In the genomic region with DNA sequence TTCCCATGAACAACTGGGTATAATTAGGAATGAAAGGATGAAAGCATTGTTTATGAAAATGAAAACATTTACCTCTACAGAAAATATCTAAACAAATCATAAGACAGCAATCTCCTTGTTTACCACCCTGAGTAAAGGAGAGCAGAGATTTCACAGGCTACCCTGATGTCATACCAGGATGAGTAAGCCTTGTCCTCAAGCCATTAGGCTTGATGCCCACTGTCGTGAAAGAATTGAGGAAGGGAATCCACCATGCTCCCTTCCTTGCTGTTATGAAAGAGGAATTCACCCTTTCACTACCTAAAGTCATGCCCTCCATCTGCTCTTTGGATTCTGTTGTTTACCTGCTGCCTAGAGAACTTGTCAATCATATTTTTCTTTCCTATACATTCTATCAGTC, we compare ENCODE assay signal across 20 cellular contexts.
DNase-seq lines count a peak whose midpoint lies in the region; ATAC-seq and TF ChIP-seq lines count a peak whose summit lies in the region.
"Had no signal": no experiment of that assay in that cellular context is flagged by ENCODE, and none has a peak within 500 bp of the region (broad histone marks: within the 10 kb centered on the region; RNA-seq: fewer than 3 reads in every experiment).

No MANE protein-coding gene starts in this region.

- H3K27ac Mint-ChIP-seq in stimulated activated effector memory CD8-positive, alpha-beta T cell treated with anti-CD3 and anti-CD28 coated beads, Interleukin-12 subunit alpha, Interleukin-12 subunit beta, amount 100 ng/mL, for 72 hours = no peak overlapping the region
- H3K27ac Mint-ChIP-seq: activated CD4-positive, alpha-beta T cell treated with anti-CD3 and anti-CD28 coated beads, Interleukin-2, amount 10 ng/mL, durations not matched to agents 24 days and 14 days; activated naive CD4-positive, alpha-beta T cell treated with anti-CD3 and anti-CD28 coated beads, Interleukin-2, amount 50 U/mL, for 72 hours had no signal

- ATAC-seq in HG02610 (IDR thresholded peaks at IDR 0.05; ENCODE audit: unreplicated experiment) = peak; percentile 74
- ATAC-seq in RWPE2 (ENCODE audit: low read depth) = 0 out of 3 replicates have a peak, but pooled peaks have one; percentile 41
- no peak for ATAC-seq in stimulated activated effector memory CD8-positive, alpha-beta T cell treated with anti-CD3 and anti-CD28 coated beads, Interleukin-12 subunit alpha, Interleukin-12 subunit beta, amount 100 ng/mL, for 72 hours
- ATAC-seq: activated naive CD4-positive, alpha-beta T cell treated with anti-CD3 and anti-CD28 coated beads, Interleukin-2, amount 50 U/mL, for 72 hours; HepG2; left lobe of liver had no signal

- H3K36me3 ChIP-seq in RWPE2 (ENCODE audit: low read depth) = no peaks in the 10 kb centered on the region

- no peak overlapping the region for H3K4me3 Mint-ChIP-seq in stimulated activated effector memory CD8-positive, alpha-beta T cell treated with anti-CD3 and anti-CD28 coated beads, Interleukin-12 subunit alpha, Interleukin-12 subunit beta, amount 100 ng/mL, for 72 hours
- H3K4me3 Mint-ChIP-seq: activated CD4-positive, alpha-beta T cell treated with anti-CD3 and anti-CD28 coated beads, Interleukin-2, amount 10 ng/mL, durations not matched to agents 24 days and 14 days had no signal

- DNase-seq in Daoy (ENCODE audit: low read depth) = peak; percentile 12
- no peak for DNase-seq in RWPE2 (ENCODE audit: low spot score)
- DNase-seq in fibroblast of villous mesenchyme (ENCODE audit: low read depth) = peak; percentile 12
- DNase-seq in HuH-7 (ENCODE audit: low spot score) = no peak
- DNase-seq in GDM1 (lab: John Stamatoyannopoulos, UW) = no peak
- DNase-seq in DMS153 treated with DMSO at 0.1 percent for 48 hours (lab: John Stamatoyannopoulos, UW; ENCODE audit: unreplicated experiment) = no peak
- DNase-seq in stimulated activated effector memory CD8-positive, alpha-beta T cell treated with anti-CD3 and anti-CD28 coated beads, Interleukin-12 subunit alpha, Interleukin-12 subunit beta, amount 100 ng/mL, for 72 hours (ENCODE audit: low spot score in 2 of 2) = no peak
- DNase-seq: activated CD4-positive, alpha-beta T cell treated with anti-CD3 and anti-CD28 coated beads, Interleukin-2, amount 10 ng/mL, durations not matched to agents 24 days and 14 days; AML-193; cerebellar nuclear complex; hypothalamus; NCI-H1105 treated with DMSO at 0.1 percent for 48 hours; NCI-H510A; RPMI8226; T-helper 9 cell had no signal

- no peak overlapping the region for H3K27ac ChIP-seq in RWPE2 (ENCODE audit: poor library complexity, severe bottlenecking)
- H3K27ac ChIP-seq: parathyroid adenoma had no signal

- H3K27me3 ChIP-seq in RWPE2 (ENCODE audit: insufficient read depth, poor library complexity, severe bottlenecking) = peaks cover 3% of the 10 kb centered on the region

- no peaks in the 10 kb centered on the region for H3K4me1 Mint-ChIP-seq in stimulated activated effector memory CD8-positive, alpha-beta T cell treated with anti-CD3 and anti-CD28 coated beads, Interleukin-12 subunit alpha, Interleukin-12 subunit beta, amount 100 ng/mL, for 72 hours
- H3K4me1 Mint-ChIP-seq: activated CD4-positive, alpha-beta T cell treated with anti-CD3 and anti-CD28 coated beads, Interleukin-2, amount 10 ng/mL, durations not matched to agents 24 days and 14 days had no signal

- no peak overlapping the region for H3K4me3 ChIP-seq in RWPE2 (ENCODE audit: severe bottlenecking)
- H3K4me3 ChIP-seq in fibroblast of villous mesenchyme (ENCODE audit: low read depth, low read length) = no peak overlapping the region

- TF ChIP-seq CTCF in RWPE2 (IDR thresholded peaks at IDR 0.05; ENCODE audit: poor library complexity, severe bottlenecking) (no peak), fibroblast of villous mesenchyme (IDR thresholded peaks at IDR 0.05; ENCODE audit: insufficient read depth, low read depth, low read length) (no peak)

- no peaks in the 10 kb centered on the region for H3K36me3 Mint-ChIP-seq in stimulated activated effector memory CD8-positive, alpha-beta T cell treated with anti-CD3 and anti-CD28 coated beads, Interleukin-12 subunit alpha, Interleukin-12 subunit beta, amount 100 ng/mL, for 72 hours

- H3K4me1 ChIP-seq in RWPE2 (ENCODE audit: insufficient read depth, poor library complexity, severe bottlenecking) = no peaks in the 10 kb centered on the region
- H3K4me1 ChIP-seq: parathyroid adenoma had no signal

- H3K9me3 ChIP-seq in RWPE2 (ENCODE audit: severe bottlenecking) = no peaks in the 10 kb centered on the region

- H3K9me3 Mint-ChIP-seq in stimulated activated effector memory CD8-positive, alpha-beta T cell treated with anti-CD3 and anti-CD28 coated beads, Interleukin-12 subunit alpha, Interleukin-12 subunit beta, amount 100 ng/mL, for 72 hours = peaks cover 7% of the 10 kb centered on the region
- H3K9me3 Mint-ChIP-seq: activated CD4-positive, alpha-beta T cell treated with anti-CD3 and anti-CD28 coated beads, Interleukin-2, amount 10 ng/mL, durations not matched to agents 24 days and 14 days had no signal

Comparison
In these comparisons a context has a peak if more than half of its experiments do, and no peak if none do; other contexts are left out.
1. DNase-seq: peak in Daoy (single experiment) and fibroblast of villous mesenchyme (single experiment); none in RWPE2 (single experiment), HuH-7 (single experiment), GDM1 (single experiment), DMS153 treated with DMSO at 0.1 percent for 48 hours (single experiment) and stimulated activated effector memory CD8-positive, alpha-beta T cell treated with anti-CD3 and anti-CD28 coated beads, Interleukin-12 subunit alpha, Interleukin-12 subunit beta, amount 100 ng/mL, for 72 hours (0 of 2).